In genomic region chr6:2509746-2510145, GRCh38 we compare ENCODE assay signal across 15 cellular contexts.
DNase-seq lines count a peak whose midpoint lies in the region; ATAC-seq and TF ChIP-seq lines count a peak whose summit lies in the region.
"Had no signal": no experiment of that assay in that cellular context is flagged by ENCODE, and none has a peak within 500 bp of the region (broad histone marks: within the 10 kb centered on the region; RNA-seq: fewer than 3 reads in every experiment).

No MANE protein-coding gene starts in this region.

- H3K4me1 ChIP-seq in GM23248 (ENCODE audit: insufficient read depth) (no peaks in the 10 kb centered on the region), fibroblast of lung (ENCODE audit: control insufficient read depth, extremely low read depth, insufficient read depth, low read length) (no peaks in the 10 kb centered on the region), sigmoid colon (no peaks in the 10 kb centered on the region)

- in situ Hi-C loops in GM23248 (cut with MboI): no loop called here

- TF ChIP-seq CTCF in WI38 (IDR thresholded peaks at IDR 0.05; ENCODE audit: low read depth, low read length) (no peak), fibroblast of lung (conservative IDR thresholded peaks at IDR 0.05 in 1 of 2, IDR thresholded peaks at IDR 0.05 in 1 of 2; ENCODE audit: low read depth in 1 of 2, low read length in 2 of 2) (no peak), nephron (IDR thresholded peaks at IDR 0.05; ENCODE audit: unreplicated experiment in 3 of 3) (no peak), sigmoid colon (IDR thresholded peaks at IDR 0.05) (no peak)

- intact Hi-C loops in sigmoid colon (cut with DNase I): no loop called here

- H3K9ac ChIP-seq in GM23248 (no peak overlapping the region), fibroblast of lung (ENCODE audit: insufficient read depth, low read length) (no peak overlapping the region)
- H3K9ac ChIP-seq: BLaER1 treated with 17β-estradiol and CSF1 and Interleukin-3, amounts not matched to agents 10 nM and 100 nM; KMS-11 had no signal

- H2AFZ ChIP-seq in GM23248 (no peak overlapping the region), fibroblast of lung (ENCODE audit: low read length) (peak overlapping the region; percentile 53)

- DNase-seq in GM23248 (peak; percentile 64), fibroblast of lung (ENCODE audit: low read depth in 2 of 2) (peak in 1 of 2 donors; percentile 78), sigmoid colon (no peak), GF-D8 (lab: John Stamatoyannopoulos, UW) (no peak), islet precursor cell (no peak), T-helper 17 cell (no peak)
- DNase-seq: DMS79 treated with DMSO at 0.1 percent for 48 hours, GDM1, NCI-H1092, NCI-H510A treated with DMSO at 0.1 percent for 48 hours had no signal

- H3K9me3 ChIP-seq in GM23248 (ENCODE audit: low read depth) (no peaks in the 10 kb centered on the region), fibroblast of lung (ENCODE audit: control insufficient read depth, insufficient read depth, low read depth, low read length) (no peaks in the 10 kb centered on the region), sigmoid colon (no peaks in the 10 kb centered on the region), T-helper 17 cell (ENCODE audit: control insufficient read depth, low read length, poor library complexity, severe bottlenecking) (no peaks in the 10 kb centered on the region)
- H3K9me3 ChIP-seq: BLaER1 treated with 17β-estradiol and CSF1 and Interleukin-3, amounts not matched to agents 10 nM and 100 nM had no signal

- no peak overlapping the region for H3K27ac ChIP-seq in GM23248
- H3K27ac ChIP-seq in fibroblast of lung (ENCODE audit: insufficient read depth, low read length): no peak overlapping the region
- no peak overlapping the region for H3K27ac ChIP-seq in sigmoid colon
- H3K27ac ChIP-seq: BLaER1 treated with 17β-estradiol and CSF1 and Interleukin-3, amounts not matched to agents 10 nM and 100 nM; KMS-11 had no signal

- no peak for TF ChIP-seq EP300 in sigmoid colon (IDR thresholded peaks at IDR 0.05)

- no peak overlapping the region for H3K4me3 Mint-ChIP-seq in nephron
- H3K4me3 Mint-ChIP-seq in T-helper 17 cell: no peak overlapping the region

- H3K27me3 ChIP-seq in GM23248 (replicated peaks; ENCODE audit: insufficient read depth) (peaks cover 85% of the 10 kb centered on the region), fibroblast of lung (ENCODE audit: control insufficient read depth, insufficient read depth, low read length) (peaks cover 6% of the 10 kb centered on the region), sigmoid colon (peaks cover 0 to 12% (median 0%) of the 10 kb centered on the region in 3 donors)
- H3K27me3 ChIP-seq: BLaER1 treated with 17β-estradiol and CSF1 and Interleukin-3, amounts not matched to agents 10 nM and 100 nM had no signal

- no peaks in the 10 kb centered on the region for H3F3A ChIP-seq in GM23248 (ENCODE audit: insufficient read depth)

- WGBS in GM23248 (ENCODE audit: low coverage in 1 of 2, low lambda C conversion rate in 2 of 2, missing lambda C conversion rate in 2 of 2), 2 experiments: 11 to 17% methylated on average over 15 of the region's 15 CpGs
- WGBS in sigmoid colon, 2 donors: 82 to 90% methylated on average over 15 of the region's 15 CpGs

- H4K20me1 ChIP-seq in GM23248 (ENCODE audit: insufficient read depth) (no peaks in the 10 kb centered on the region), fibroblast of lung (ENCODE audit: control insufficient read depth, extremely low read depth, insufficient read depth, low read length) (no peaks in the 10 kb centered on the region)
- H4K20me1 ChIP-seq: BLaER1 treated with 17β-estradiol and CSF1 and Interleukin-3, amounts not matched to agents 10 nM and 100 nM had no signal

- H3K4me1 Mint-ChIP-seq in nephron: peaks cover 80% of the 10 kb centered on the region
- no peaks in the 10 kb centered on the region for H3K4me1 Mint-ChIP-seq in T-helper 17 cell

- H3K4me3 ChIP-seq in GM23248: peak overlapping the region; percentile 40
- H3K4me3 ChIP-seq in WI38 (ENCODE audit: low read depth, low read length): peak overlapping the region; percentile 47
- peak overlapping the region; percentile 34 to 52 (median 43) for H3K4me3 ChIP-seq in fibroblast of lung (replicated peaks in 1 of 4; ENCODE audit: control extremely low read depth in 1 of 4, insufficient read depth in 1 of 4, low read depth in 3 of 4, low read length in 4 of 4)
- no peak overlapping the region for H3K4me3 ChIP-seq in sigmoid colon
- H3K4me3 ChIP-seq: BLaER1 treated with 17β-estradiol and CSF1 and Interleukin-3, amounts not matched to agents 10 nM and 100 nM had no signal

- no peak for ATAC-seq in T-helper 17 cell
- ATAC-seq: Panc1 had no signal

- H3K27me3 Mint-ChIP-seq in nephron (ENCODE audit: low read depth) (peaks cover 8% of the 10 kb centered on the region), T-helper 17 cell (peaks cover 75% of the 10 kb centered on the region)

- peak overlapping the region; percentile 62 for H3K4me2 ChIP-seq in GM23248 (ENCODE audit: unreplicated experiment)
- H3K4me2 ChIP-seq in fibroblast of lung (ENCODE audit: extremely low read depth, insufficient read depth, low read length): peak overlapping the region; percentile 89
- H3K4me2 ChIP-seq: BLaER1 treated with 17β-estradiol and CSF1 and Interleukin-3, amounts not matched to agents 10 nM and 100 nM; KMS-11 had no signal

- peaks cover 3% of the 10 kb centered on the region for H3K36me3 Mint-ChIP-seq in nephron (ENCODE audit: low read depth)
- H3K36me3 Mint-ChIP-seq in T-helper 17 cell (ENCODE audit: low read depth): peaks cover 2% of the 10 kb centered on the region

- H3K79me2 ChIP-seq in GM23248 (ENCODE audit: insufficient read depth) (no peaks in the 10 kb centered on the region), fibroblast of lung (ENCODE audit: control insufficient read depth, insufficient read depth, low read length) (no peaks in the 10 kb centered on the region)

- TF ChIP-seq POLR2A in sigmoid colon (IDR thresholded peaks at IDR 0.05): no peak

- H3K36me3 ChIP-seq in GM23248 (ENCODE audit: low read depth): no peaks in the 10 kb centered on the region
- H3K36me3 ChIP-seq in fibroblast of lung (ENCODE audit: control insufficient read depth, insufficient read depth, low read length): no peaks in the 10 kb centered on the region
- H3K36me3 ChIP-seq in sigmoid colon: no peaks in the 10 kb centered on the region
- H3K36me3 ChIP-seq: BLaER1 treated with 17β-estradiol and CSF1 and Interleukin-3, amounts not matched to agents 10 nM and 100 nM had no signal

- peak overlapping the region; percentile 64 to 76 (median 73) for H3K27ac Mint-ChIP-seq in nephron
- H3K27ac Mint-ChIP-seq in T-helper 17 cell: no peak overlapping the region

- no peaks in the 10 kb centered on the region for H3K9me2 ChIP-seq in GM23248 (ENCODE audit: insufficient read depth)

- H3K9me3 Mint-ChIP-seq in nephron: peaks cover 3% of the 10 kb centered on the region

Comparison
In these comparisons a context has a peak if more than half of its experiments do, and no peak if none do; other contexts are left out.
1. H3K4me3 ChIP-seq: peak in GM23248 (single experiment), WI38 (single experiment) and fibroblast of lung (4 of 4); none in sigmoid colon (0 of 4).